Comparison of ENCODE assay signal across 14 cellular contexts in genomic region chr7:77791336-77791735, GRCh38. TPM values are rescaled to one million over a fixed set of nuclear protein-coding genes. Genes with fewer than 3 reads are reported as not detected.
DNase-seq lines count a peak whose midpoint lies in the region; ATAC-seq, FAIRE-seq and TF ChIP-seq lines count a peak whose summit lies in the region.
"Had no signal": no experiment of that assay in that cellular context is flagged by ENCODE, and none has a peak within 500 bp of the region (broad histone marks: within the 10 kb centered on the region; RNA-seq: fewer than 3 reads in every experiment).

No MANE protein-coding gene starts in this region.

- CTCF ChIA-PET in endothelial cell of umbilical vein (lab: Charles Lee): interaction anchor here (1.5 kb wide), 1 partner anchor 139 kb away, joined by 4 read pairs; no protein-coding TSS in a partner anchor

- no peaks in the 10 kb centered on the region for H3K27me3 ChIP-seq in cardiac muscle cell
- no peaks in the 10 kb centered on the region for H3K27me3 ChIP-seq in endothelial cell of umbilical vein (ENCODE audit: control insufficient read depth in 2 of 2, insufficient read depth in 2 of 2, low read length in 2 of 2)
- no peaks in the 10 kb centered on the region for H3K27me3 ChIP-seq in upper lobe of right lung

- H3K4me1 ChIP-seq in cardiac muscle cell (ENCODE audit: low read depth) (peaks cover under 1% of the 10 kb centered on the region), endothelial cell of umbilical vein (ENCODE audit: control insufficient read depth, extremely low read depth, insufficient read depth, low read length) (no peaks in the 10 kb centered on the region), upper lobe of right lung (peaks cover 9% of the 10 kb centered on the region)

- POLR2A ChIA-PET in endothelial cell of umbilical vein (lab: Charles Lee): no interaction called here

- peaks cover 2% of the 10 kb centered on the region for H3K79me2 ChIP-seq in endothelial cell of umbilical vein (ENCODE audit: control insufficient read depth, insufficient read depth, low read length)

- intact Hi-C loops in Right ventricle myocardium inferior (cut with DNase I): loop anchor here (10.0 kb wide), 1 partner anchor 123 kb away; no protein-coding TSS in a partner anchor
- intact Hi-C loops in endothelial cell of umbilical vein (cut with micrococcal nuclease): no loop called here
- intact Hi-C loops in upper lobe of right lung (cut with DNase I): no loop called here

- BruUV-seq in endothelial cell of umbilical vein (replicated peaks; lab: Mats Ljungman, UMichigan): no TSS peak

- TF ChIP-seq POLR2A in endothelial cell of umbilical vein (IDR thresholded peaks at IDR 0.05; ENCODE audit: low read depth, low read length): no peak

- DNase-seq in cardiac muscle cell (ENCODE audit: low read depth in 1 of 2, low spot score in 1 of 2) (no peak), Right ventricle myocardium inferior (ENCODE audit: missing footprints) (no peak), NCI-H345 treated with DMSO at 0.1 percent for 48 hours (lab: John Stamatoyannopoulos, UW; ENCODE audit: unreplicated experiment) (peak; percentile 36), endothelial cell of umbilical vein (ENCODE audit: low read depth, low spot score) (peak; percentile 17), upper lobe of right lung (no peak), GM10266 (ENCODE audit: extremely low spot score) (no peak), GDM1 (lab: John Stamatoyannopoulos, UW) (no peak)
- no peak for DNase-seq in stimulated activated naive CD8-positive, alpha-beta T cell treated with anti-CD3 and anti-CD28 coated beads, Interleukin-15, Interleukin-2, amounts not matched to agents 100 U/mL and 50 U/mL, for 24 hours
- DNase-seq: activated CD4-positive, alpha-beta memory T cell treated with anti-CD3 and anti-CD28 coated beads, Interleukin-2, amount 10 ng/mL, durations not matched to agents 7 days and 5 days; activated gamma-delta T cell; CD8-positive, alpha-beta memory T cell; NCI-H446 treated with DMSO at 0.1 percent for 48 hours; T1000 had no signal

- no peak for TF ChIP-seq CTCF in cardiac muscle cell (IDR thresholded peaks at IDR 0.05; ENCODE audit: low read depth, low read length)
- TF ChIP-seq CTCF in endothelial cell of umbilical vein (IDR thresholded peaks at IDR 0.05; ENCODE audit: extremely low read depth in 1 of 2, insufficient read depth in 1 of 2, low read depth in 1 of 2, low read length in 2 of 2): no peak
- TF ChIP-seq CTCF in upper lobe of right lung (IDR thresholded peaks at IDR 0.05): no peak
- TF ChIP-seq CTCF in GM10266 (IDR thresholded peaks at IDR 0.05; ENCODE audit: control insufficient read depth, insufficient read depth, low read depth, missing control alignments): no peak

- H3K9ac ChIP-seq in endothelial cell of umbilical vein (replicated peaks; ENCODE audit: extremely low read depth, insufficient read depth, low read length): no peak overlapping the region
- H3K9ac ChIP-seq: KMS-11 had no signal

- H4K20me1 ChIP-seq in endothelial cell of umbilical vein (replicated peaks; ENCODE audit: control insufficient read depth, extremely low read depth, insufficient read depth, low read length): no peaks in the 10 kb centered on the region

- dilution Hi-C loops in endothelial cell of umbilical vein (cut with MboI; ENCODE audit: extremely low pct_ligation_motif_present, low sequenced_read_pairs): no loop called here

- H3K9me1 ChIP-seq in endothelial cell of umbilical vein (replicated peaks; ENCODE audit: control insufficient read depth, extremely low read depth, insufficient read depth, low read length): no peaks in the 10 kb centered on the region

- no peaks in the 10 kb centered on the region for H3K9me3 ChIP-seq in cardiac muscle cell (ENCODE audit: low read depth)
- H3K9me3 ChIP-seq in endothelial cell of umbilical vein (replicated peaks; ENCODE audit: control insufficient read depth, insufficient read depth, low read length): no peaks in the 10 kb centered on the region
- H3K9me3 ChIP-seq in upper lobe of right lung: no peaks in the 10 kb centered on the region

- no peak for FAIRE-seq in endothelial cell of umbilical vein (lab: Jason Lieb, UNC)

- H3K36me3 ChIP-seq in cardiac muscle cell: peaks cover 4% of the 10 kb centered on the region
- H3K36me3 ChIP-seq in endothelial cell of umbilical vein (ENCODE audit: control insufficient read depth in 2 of 2, extremely low read depth in 1 of 2, insufficient read depth in 2 of 2, low read length in 2 of 2): no peaks in the 10 kb centered on the region
- no peaks in the 10 kb centered on the region for H3K36me3 ChIP-seq in upper lobe of right lung

- peak overlapping the region; percentile 22 for H3K27ac ChIP-seq in cardiac muscle cell
- H3K27ac ChIP-seq in endothelial cell of umbilical vein (ENCODE audit: insufficient read depth, low read depth, low read length): no peak overlapping the region
- H3K27ac ChIP-seq in upper lobe of right lung: peak overlapping the region; percentile 12
- H3K27ac ChIP-seq: KMS-11 had no signal

- H3K4me2 ChIP-seq in endothelial cell of umbilical vein (ENCODE audit: insufficient read depth, low read length): no peak overlapping the region
- H3K4me2 ChIP-seq: KMS-11 had no signal

- H3K4me3 ChIP-seq in cardiac muscle cell: no peak overlapping the region
- no peak overlapping the region for H3K4me3 ChIP-seq in endothelial cell of umbilical vein (replicated peaks in 1 of 3; ENCODE audit: insufficient read depth in 1 of 3, low read depth in 1 of 3, low read length in 3 of 3)
- no peak overlapping the region for H3K4me3 ChIP-seq in upper lobe of right lung

- H2AFZ ChIP-seq in endothelial cell of umbilical vein (ENCODE audit: low read depth, low read length): no peak overlapping the region

- ATAC-seq in Right ventricle myocardium inferior (no peak), upper lobe of right lung (peak; percentile 68)
- no peak for ATAC-seq in stimulated activated naive CD8-positive, alpha-beta T cell treated with anti-CD3 and anti-CD28 coated beads, Interleukin-15, Interleukin-2, amounts not matched to agents 100 U/mL and 50 U/mL, for 24 hours

TF ChIP-seq in endothelial cell of umbilical vein, 7 proteins besides CTCF, POLR2A, EP300 and RAD21:
- TF ChIP-seq GATA2 (IDR thresholded peaks at IDR 0.05; ENCODE audit: insufficient read depth, insufficient read length, low read depth, low read length): no peak
- no peak for TF ChIP-seq EZH2 (IDR thresholded peaks at IDR 0.05; ENCODE audit: borderline replicate concordance, low read depth, low read length, severe bottlenecking)
- TF ChIP-seq MYC (IDR thresholded peaks at IDR 0.05; ENCODE audit: low read depth, low read length): no peak
- no peak for TF ChIP-seq JUN (IDR thresholded peaks at IDR 0.05; ENCODE audit: borderline replicate concordance, insufficient read depth, insufficient read length, low read depth)
- no peak for TF ChIP-seq POLR2AphosphoS5 (IDR thresholded peaks at IDR 0.05; ENCODE audit: insufficient read depth, low read depth, low read length)
- TF ChIP-seq MAX (IDR thresholded peaks at IDR 0.05; ENCODE audit: insufficient read depth, insufficient read length): no peak
- no peak for TF ChIP-seq FOS (IDR thresholded peaks at IDR 0.05; ENCODE audit: borderline replicate concordance, insufficient read depth, low read length)
TF ChIP-seq in endothelial cell of umbilical vein: peak in this region for 0.

RNA-seq across cellular contexts. Expression of gene TMEM60, which starts 6.9 kb away (rescaled TPM):
- 10.6 and 12.6 TPM in 2 replicates for total RNA-seq in cardiac muscle cell
- polyA plus RNA-seq in cardiac muscle cell: 42.6 and 44.4 TPM in 2 replicates
- 8.0 TPM for total RNA-seq in Right ventricle myocardium inferior
- total RNA-seq in endothelial cell of umbilical vein: 15.0 and 15.8 TPM in 2 replicates
- 17.8 and 19.5 TPM in 2 replicates for polyA plus RNA-seq in endothelial cell of umbilical vein
- 20.1 and 21.2 TPM in 2 replicates for polyA plus RNA-seq in endothelial cell of umbilical vein (2011; cell fraction: cytosol; rRNA removed)
- polyA plus RNA-seq in endothelial cell of umbilical vein (2011; cell fraction: nucleus; rRNA removed): 7.0 and 9.9 TPM in 2 replicates
- polyA plus RNA-seq in endothelial cell of umbilical vein (2012): 18.2 and 21.3 TPM in 2 replicates
- 4.4 and 7.6 TPM in 2 replicates for polyA minus RNA-seq in endothelial cell of umbilical vein
- 8.2 TPM for polyA minus RNA-seq in endothelial cell of umbilical vein (2011; cell fraction: cytosol; rRNA and poly(A)+ RNA removed)
- polyA minus RNA-seq in endothelial cell of umbilical vein (2011; cell fraction: nucleus; rRNA and poly(A)+ RNA removed): 1.8 and 4.7 TPM in 2 replicates
- total RNA-seq in upper lobe of right lung: 22.8 TPM

RNA-seq across cellular contexts. Expression of gene PHTF2, which starts 7.2 kb away (rescaled TPM):
- total RNA-seq in cardiac muscle cell (27.7 and 36.6 TPM in 2 replicates), Right ventricle myocardium inferior (21.5 TPM), endothelial cell of umbilical vein (21.4 TPM in 2 replicates), upper lobe of right lung (14.4 TPM)
- polyA plus RNA-seq in cardiac muscle cell (28.4 and 49.9 TPM in 2 replicates), endothelial cell of umbilical vein (8.4 and 13.3 TPM in 2 replicates)
- polyA plus RNA-seq in endothelial cell of umbilical vein (2011; cell fraction: cytosol; rRNA removed): 10.6 and 10.7 TPM in 2 replicates
- 21.2 and 27.6 TPM in 2 replicates for polyA plus RNA-seq in endothelial cell of umbilical vein (2011; cell fraction: nucleus; rRNA removed)
- polyA plus RNA-seq in endothelial cell of umbilical vein (2012): 10.3 and 16.4 TPM in 2 replicates
- polyA minus RNA-seq in endothelial cell of umbilical vein: 27.5 and 33.2 TPM in 2 replicates
- polyA minus RNA-seq in endothelial cell of umbilical vein (2011; cell fraction: cytosol; rRNA and poly(A)+ RNA removed): 11.2 TPM
- 34.0 and 49.0 TPM in 2 replicates for polyA minus RNA-seq in endothelial cell of umbilical vein (2011; cell fraction: nucleus; rRNA and poly(A)+ RNA removed)

Comparison
In these comparisons a context has a peak if more than half of its experiments do, and no peak if none do; other contexts are left out.
1. DNase-seq: peak in NCI-H345 treated with DMSO at 0.1 percent for 48 hours (single experiment) and endothelial cell of umbilical vein (single experiment); none in cardiac muscle cell (0 of 2), Right ventricle myocardium inferior (single experiment), upper lobe of right lung (single experiment), GM10266 (single experiment), stimulated activated naive CD8-positive, alpha-beta T cell treated with anti-CD3 and anti-CD28 coated beads, Interleukin-15, Interleukin-2, amounts not matched to agents 100 U/mL and 50 U/mL, for 24 hours (single experiment) and GDM1 (single experiment).